ENCODE assay signal across 21 cellular contexts in genomic region chr11:66861774-66862558, GRCh38.
"Had no signal": no experiment of that assay in that cellular context is flagged by ENCODE, and none has a peak within 500 bp of the region (broad histone marks: within the 10 kb centered on the region; RNA-seq: fewer than 3 reads in every experiment).

No MANE protein-coding gene starts in this region.

- ATAC-seq: activated CD8-positive, alpha-beta T cell treated with anti-CD3 and anti-CD28 coated beads for 36 hours; activated naive CD8-positive, alpha-beta T cell treated with anti-CD3 and anti-CD28 coated beads, Interleukin-2, amount 50 U/mL, for 24 hours; esophagus mucosa; heart left ventricle; left lung; psoas muscle; right cardiac atrium had no signal

- H3K27ac ChIP-seq: heart left ventricle, left lung, neutrophil, ovary, psoas muscle, spleen, thoracic aorta, uterus had no signal

- H3K27me3 ChIP-seq: heart left ventricle, left lung, neutrophil, ovary, spleen, uterus had no signal

- H3K36me3 ChIP-seq: neutrophil, ovary, thoracic aorta, uterus had no signal

- H3K4me1 ChIP-seq: psoas muscle, uterus had no signal

- H3K4me3 ChIP-seq: heart left ventricle, left lung, ovary, psoas muscle, spleen, thoracic aorta, uterus had no signal

- H3K9me3 ChIP-seq: heart left ventricle, left lung, neutrophil, ovary, psoas muscle, spleen, thoracic aorta, uterus had no signal

- DNase-seq: activated B cell treated with CpG ODN at 0.5 μM for 24 hours; activated CD4-positive, alpha-beta T cell treated with anti-CD3 and anti-CD28 coated beads, Interleukin-2, amount 50 U/mL, for 1 hour; activated CD8-positive, alpha-beta T cell treated with anti-CD3 and anti-CD28 coated beads for 36 hours; activated naive CD8-positive, alpha-beta T cell treated with anti-CD3 and anti-CD28 coated beads, Interleukin-2, amount 50 U/mL, for 24 hours; activated T-cell treated with anti-CD3 and anti-CD28 coated beads, Interleukin-2, amount 50 U/mL, for 48 hours; amygdala; caudate nucleus; endodermal cell; foreskin fibroblast; ovary; psoas muscle; spleen; stimulated activated naive CD4-positive, alpha-beta T cell treated with Interleukin-2 at 50 U/mL for 16 hours; T-helper 1 cell; uterus had no signal
